In the genomic region with DNA sequence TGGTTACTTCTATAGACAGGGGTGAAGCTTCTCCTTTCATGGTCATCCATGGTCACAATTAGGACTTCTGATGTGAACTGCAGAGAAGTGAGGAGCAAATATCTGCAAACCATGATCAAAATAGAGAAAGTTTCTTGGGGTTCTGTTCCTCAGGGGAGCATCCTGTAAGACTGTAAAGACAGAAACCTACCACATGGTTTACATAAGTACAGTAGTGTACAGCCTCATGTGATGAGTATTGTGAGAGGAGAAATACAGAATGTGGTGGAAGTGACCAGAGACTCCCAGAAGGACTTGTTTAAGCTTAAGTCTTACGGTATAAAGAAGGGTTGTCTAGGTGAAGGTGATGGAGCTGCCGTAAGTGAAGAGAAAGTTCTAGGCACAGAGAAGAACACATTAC, we compare ENCODE assay signal across 24 cellular contexts.
DNase-seq lines count a peak whose midpoint lies in the region; ATAC-seq and TF ChIP-seq lines count a peak whose summit lies in the region.
"Had no signal": no experiment of that assay in that cellular context is flagged by ENCODE, and none has a peak within 500 bp of the region (broad histone marks: within the 10 kb centered on the region; RNA-seq: fewer than 3 reads in every experiment).

No MANE protein-coding gene starts in this region.

- H3K4me2 ChIP-seq in IMR-90 (ENCODE audit: low read depth, low read length) = no peak overlapping the region
- H3K4me2 ChIP-seq in osteoblast (ENCODE audit: insufficient read depth, low read length) = no peak overlapping the region

- H3K9me1 ChIP-seq in IMR-90 (ENCODE audit: insufficient read depth, low read length) = no peaks in the 10 kb centered on the region

- no peak overlapping the region for H3K27ac Mint-ChIP-seq in endodermal cell
- H3K27ac Mint-ChIP-seq: activated CD8-positive, alpha-beta T cell treated with anti-CD3 and anti-CD28 coated beads for 36 hours; activated naive CD8-positive, alpha-beta T cell treated with anti-CD3 and anti-CD28 coated beads for 36 hours; CD4-positive, alpha-beta memory T cell; stimulated activated naive CD8-positive, alpha-beta T cell treated with anti-CD3 and anti-CD28 coated beads, Interleukin-15, amount 100 ng/mL, for 72 hours had no signal

- H2BK120ac ChIP-seq in IMR-90 (ENCODE audit: low read depth, low read length) = no peak overlapping the region

- H3K9me3 ChIP-seq in IMR-90 (ENCODE audit: control insufficient read depth, insufficient read depth, low read length) = no peaks in the 10 kb centered on the region
- no peaks in the 10 kb centered on the region for H3K9me3 ChIP-seq in endodermal cell (ENCODE audit: control insufficient read depth, low read length)
- H3K9me3 ChIP-seq in osteoblast (ENCODE audit: low read depth, low read length) = no peaks in the 10 kb centered on the region
- H3K9me3 ChIP-seq in left lung = no peaks in the 10 kb centered on the region
- H3K9me3 ChIP-seq: body of pancreas, sigmoid colon, upper lobe of right lung had no signal

- H4K20me1 ChIP-seq in IMR-90 (ENCODE audit: insufficient read depth, low read length) (no peaks in the 10 kb centered on the region), osteoblast (ENCODE audit: insufficient read depth, low read length) (no peaks in the 10 kb centered on the region)

- no peak overlapping the region for H4K5ac ChIP-seq in IMR-90 (ENCODE audit: low read depth, low read length)

- no peak overlapping the region for H2AK9ac ChIP-seq in IMR-90 (replicated peaks; ENCODE audit: low read depth, low read length, poor library complexity)

- ATAC-seq in GM18867 (IDR thresholded peaks at IDR 0.05; ENCODE audit: unreplicated experiment) (peak; percentile 88), GM21447 (IDR thresholded peaks at IDR 0.05; ENCODE audit: unreplicated experiment) (peak; percentile 80), HG02884 (IDR thresholded peaks at IDR 0.05; ENCODE audit: unreplicated experiment) (peak; percentile 80), IMR-90 (ENCODE audit: low read depth) (no peak), HG03469 (IDR thresholded peaks at IDR 0.05; ENCODE audit: unreplicated experiment) (no peak), left lung (no peak)
- ATAC-seq: activated CD8-positive, alpha-beta T cell treated with anti-CD3 and anti-CD28 coated beads for 36 hours; body of pancreas; K562; left lobe of liver; stimulated activated naive CD8-positive, alpha-beta T cell treated with anti-CD3 and anti-CD28 coated beads, Interleukin-15, amount 100 ng/mL, for 72 hours; upper lobe of right lung had no signal

- H3K36me3 ChIP-seq in IMR-90 (ENCODE audit: control insufficient read depth, insufficient read depth, low read length) = no peaks in the 10 kb centered on the region
- H3K36me3 ChIP-seq in endodermal cell (ENCODE audit: control insufficient read depth, insufficient read depth, low read length) = no peaks in the 10 kb centered on the region
- no peaks in the 10 kb centered on the region for H3K36me3 ChIP-seq in osteoblast (ENCODE audit: insufficient read depth, low read length)
- H3K36me3 ChIP-seq in left lung = no peaks in the 10 kb centered on the region
- H3K36me3 ChIP-seq: sigmoid colon, upper lobe of right lung had no signal

- no peaks in the 10 kb centered on the region for H3K4me1 Mint-ChIP-seq in endodermal cell
- H3K4me1 Mint-ChIP-seq: activated naive CD8-positive, alpha-beta T cell treated with anti-CD3 and anti-CD28 coated beads for 36 hours; CD4-positive, alpha-beta memory T cell; stimulated activated naive CD8-positive, alpha-beta T cell treated with anti-CD3 and anti-CD28 coated beads, Interleukin-15, amount 100 ng/mL, for 72 hours had no signal

- no peak overlapping the region for H2AK5ac ChIP-seq in IMR-90 (ENCODE audit: low read depth, low read length)

- H3K14ac ChIP-seq in IMR-90 (replicated peaks; ENCODE audit: low read depth, low read length) = no peak overlapping the region

- no peak overlapping the region for H2BK5ac ChIP-seq in IMR-90 (ENCODE audit: low read depth, low read length, poor library complexity, severe bottlenecking)

- H3K9me3 Mint-ChIP-seq in endodermal cell = no peaks in the 10 kb centered on the region
- H3K9me3 Mint-ChIP-seq: activated CD8-positive, alpha-beta T cell treated with anti-CD3 and anti-CD28 coated beads for 36 hours; activated naive CD8-positive, alpha-beta T cell treated with anti-CD3 and anti-CD28 coated beads for 36 hours; stimulated activated naive CD8-positive, alpha-beta T cell treated with anti-CD3 and anti-CD28 coated beads, Interleukin-15, amount 100 ng/mL, for 72 hours had no signal

- H3K27ac ChIP-seq in IMR-90 (ENCODE audit: insufficient read depth, low read length) = no peak overlapping the region
- no peak overlapping the region for H3K27ac ChIP-seq in endodermal cell (ENCODE audit: low read depth, low read length)
- H3K27ac ChIP-seq in osteoblast (ENCODE audit: low read depth, low read length) = no peak overlapping the region
- H3K27ac ChIP-seq in left lung = no peak overlapping the region
- H3K27ac ChIP-seq: body of pancreas, epithelial cell of prostate, sigmoid colon, upper lobe of right lung had no signal

- no peaks in the 10 kb centered on the region for H3K79me2 ChIP-seq in osteoblast (ENCODE audit: insufficient read depth, low read length)

- POLR2A ChIA-PET in IMR-90 (lab: Charles Lee; ENCODE audit: unreplicated experiment) = no interaction called here

- H2AFZ ChIP-seq in IMR-90 (replicated peaks; ENCODE audit: low read length, poor library complexity) (no peak overlapping the region), osteoblast (ENCODE audit: low read length) (no peak overlapping the region)

- H3K27me3 ChIP-seq in IMR-90 (ENCODE audit: control insufficient read depth, insufficient read depth, low read length) (no peaks in the 10 kb centered on the region), endodermal cell (ENCODE audit: control insufficient read depth, insufficient read depth, low read length, poor library complexity, severe bottlenecking) (no peaks in the 10 kb centered on the region), osteoblast (ENCODE audit: insufficient read depth, low read length) (no peaks in the 10 kb centered on the region), left lung (no peaks in the 10 kb centered on the region)
- H3K27me3 ChIP-seq: body of pancreas, sigmoid colon, upper lobe of right lung had no signal

- TF ChIP-seq POLR2A in IMR-90 (IDR thresholded peaks at IDR 0.05; ENCODE audit: low read depth, low read length) = no peak

- CTCF ChIA-PET in IMR-90 (lab: Yijun Ruan, JAX) = no interaction called here

- peak overlapping the region; percentile 81; the same call in 2 of the 3 replicates for H2BK15ac ChIP-seq in IMR-90 (ENCODE audit: low read depth, low read length)

- 40% methylated on average over 1 of the region's 2 CpGs; no CpG with 5 or more reads in 1 of the 2 experiments for WGBS in IMR-90 (ENCODE audit: extremely low coverage in 2 of 2, insufficient read length in 1 of 2), 2 experiments
- WGBS in endodermal cell (ENCODE audit: insufficient coverage in 1 of 2, insufficient read length in 1 of 2), 2 experiments = 72 to 75% methylated on average over 2 of the region's 2 CpGs

- no peak for TF ChIP-seq CTCF in IMR-90 (conservative IDR thresholded peaks at IDR 0.05; ENCODE audit: low read depth, low read length)
- no peak for TF ChIP-seq CTCF in endodermal cell (conservative IDR thresholded peaks at IDR 0.05)
- TF ChIP-seq CTCF in osteoblast (IDR thresholded peaks at IDR 0.05; ENCODE audit: extremely low read depth, low read depth, low read length) = no peak
- TF ChIP-seq CTCF in left lung (IDR thresholded peaks at IDR 0.05) = no peak

- in situ Hi-C loops in IMR-90 (cut with MboI; ENCODE audit: low sequenced_read_pairs) = no loop called here

- no peak overlapping the region; the same call in 1 of the 2 replicates for H2BK20ac ChIP-seq in IMR-90 (ENCODE audit: low read depth, low read length)

- no peaks in the 10 kb centered on the region for H3K79me1 ChIP-seq in IMR-90 (ENCODE audit: low read depth in 1 of 2, low read length in 2 of 2)

- no peaks in the 10 kb centered on the region for H3K27me3 Mint-ChIP-seq in endodermal cell (ENCODE audit: insufficient read depth)
- H3K27me3 Mint-ChIP-seq: stimulated activated naive CD8-positive, alpha-beta T cell treated with anti-CD3 and anti-CD28 coated beads, Interleukin-15, amount 100 ng/mL, for 72 hours had no signal

- DNase-seq in IMR-90 = no peak
- no peak for DNase-seq in endodermal cell
- no peak for DNase-seq in osteoblast (ENCODE audit: insufficient read length, low spot score, missing footprints)
- DNase-seq in left lung = no peak
- DNase-seq: activated CD8-positive, alpha-beta T cell treated with anti-CD3 and anti-CD28 coated beads for 36 hours; activated naive CD8-positive, alpha-beta T cell treated with anti-CD3 and anti-CD28 coated beads for 36 hours; body of pancreas; CD4-positive, alpha-beta memory T cell; DMS79; foreskin melanocyte; MV-4-11; NCI-H187 treated with DMSO at 0.1 percent for 48 hours; NCI-H446; sigmoid colon; stimulated activated CD4-positive, alpha-beta T cell treated with anti-CD3 and anti-CD28 coated beads, Interleukin-1b, Interleukin-23, amount 100 ng/mL, for 48 hours; stimulated activated naive CD8-positive, alpha-beta T cell treated with anti-CD3 and anti-CD28 coated beads, Interleukin-15, amount 100 ng/mL, for 72 hours; upper lobe of right lung had no signal

- no peak overlapping the region for H4K8ac ChIP-seq in IMR-90 (ENCODE audit: low read depth in 2 of 2, low read length in 2 of 2)

- peaks cover 6% of the 10 kb centered on the region for H3K4me1 ChIP-seq in IMR-90 (ENCODE audit: control insufficient read depth, insufficient read depth, low read length)
- H3K4me1 ChIP-seq in endodermal cell (ENCODE audit: control insufficient read depth, insufficient read depth, low read length) = no peaks in the 10 kb centered on the region
- peaks cover 9% of the 10 kb centered on the region for H3K4me1 ChIP-seq in osteoblast (ENCODE audit: insufficient read depth, low read length)
- no peaks in the 10 kb centered on the region for H3K4me1 ChIP-seq in left lung
- H3K4me1 ChIP-seq: body of pancreas, sigmoid colon, upper lobe of right lung had no signal

- no peak overlapping the region for H3K9ac ChIP-seq in IMR-90 (ENCODE audit: low read depth, low read length)
- H3K9ac ChIP-seq in endodermal cell (ENCODE audit: extremely low read depth, low read length, poor library complexity, severe bottlenecking) = no peak overlapping the region

- intact Hi-C loops in IMR-90 (cut with micrococcal nuclease) (no loop called here), left lung (cut with DNase I) (no loop called here)

- BruUV-seq in IMR-90 (replicated peaks; lab: Mats Ljungman, UMichigan) = no TSS peak

- dilution Hi-C loops in IMR-90 (cut with HindIII; ENCODE audit: low sequenced_read_pairs, unreplicated experiment) = no loop called here

- no peak for TF ChIP-seq RAD21 in IMR-90 (IDR thresholded peaks at IDR 0.05; ENCODE audit: low read length)

- no peak overlapping the region for H3K56ac ChIP-seq in IMR-90 (ENCODE audit: extremely low read depth, insufficient read depth, low read length)

- H3K4me3 Mint-ChIP-seq in endodermal cell = no peak overlapping the region
- H3K4me3 Mint-ChIP-seq: activated CD8-positive, alpha-beta T cell treated with anti-CD3 and anti-CD28 coated beads for 36 hours; activated naive CD8-positive, alpha-beta T cell treated with anti-CD3 and anti-CD28 coated beads for 36 hours; CD4-positive, alpha-beta memory T cell; stimulated activated naive CD8-positive, alpha-beta T cell treated with anti-CD3 and anti-CD28 coated beads, Interleukin-15, amount 100 ng/mL, for 72 hours had no signal

- H4K91ac ChIP-seq in IMR-90 (ENCODE audit: insufficient read depth, low read depth, low read length) = no peak overlapping the region

- H3K36me3 Mint-ChIP-seq in endodermal cell (ENCODE audit: low read depth) = no peaks in the 10 kb centered on the region
- H3K36me3 Mint-ChIP-seq: activated naive CD8-positive, alpha-beta T cell treated with anti-CD3 and anti-CD28 coated beads for 36 hours; CD4-positive, alpha-beta memory T cell had no signal

- no peak overlapping the region for H3K4me3 ChIP-seq in IMR-90 (ENCODE audit: insufficient read depth, low read depth, low read length)
- no peak overlapping the region for H3K4me3 ChIP-seq in endodermal cell (ENCODE audit: low read length)
- no peak overlapping the region for H3K4me3 ChIP-seq in osteoblast (ENCODE audit: insufficient read depth, low read length)
- no peak overlapping the region for H3K4me3 ChIP-seq in left lung
- H3K4me3 ChIP-seq: body of pancreas, K562, sigmoid colon, upper lobe of right lung had no signal

- H3K4ac ChIP-seq in IMR-90 (ENCODE audit: low read depth, low read length) = no peak overlapping the region

- no peak overlapping the region for H3K18ac ChIP-seq in IMR-90 (ENCODE audit: low read depth, low read length)

- no peak overlapping the region for H3K23ac ChIP-seq in IMR-90 (ENCODE audit: low read depth, low read length)

Comparison
In these comparisons a context has a peak if more than half of its experiments do, and no peak if none do; other contexts are left out.
1. ATAC-seq: peak in GM18867 (single experiment), GM21447 (single experiment) and HG02884 (single experiment); none in IMR-90 (single experiment), HG03469 (single experiment) and left lung (single experiment).